In genomic region chr5:50575745-50576144, GRCh38 we compare ENCODE assay signal across 18 cellular contexts.
DNase-seq lines count a peak whose midpoint lies in the region; ATAC-seq, FAIRE-seq and TF ChIP-seq lines count a peak whose summit lies in the region.
"Had no signal": no experiment of that assay in that cellular context is flagged by ENCODE, and none has a peak within 500 bp of the region (broad histone marks: within the 10 kb centered on the region; RNA-seq: fewer than 3 reads in every experiment).

No MANE protein-coding gene starts in this region.

- H3K4me1 Mint-ChIP-seq in activated CD8-positive, alpha-beta memory T cell treated with anti-CD3 and anti-CD28 coated beads, Interleukin-2, amount 10 ng/mL, durations not matched to agents 7 days and 5 days: peaks cover 26% of the 10 kb centered on the region
- peaks cover 31% of the 10 kb centered on the region for H3K4me1 Mint-ChIP-seq in central memory CD8-positive, alpha-beta T cell
- H3K4me1 Mint-ChIP-seq in stimulated activated effector memory CD8-positive, alpha-beta T cell treated with anti-CD3 and anti-CD28 coated beads, Interleukin-12 subunit alpha, Interleukin-12 subunit beta, amount 100 ng/mL, for 72 hours: peaks cover 24% of the 10 kb centered on the region
- H3K4me1 Mint-ChIP-seq: GM23338 had no signal

- no peaks in the 10 kb centered on the region for H3K27me3 Mint-ChIP-seq in activated CD8-positive, alpha-beta memory T cell treated with anti-CD3 and anti-CD28 coated beads, Interleukin-2, amount 10 ng/mL, durations not matched to agents 7 days and 5 days
- H3K27me3 Mint-ChIP-seq in central memory CD8-positive, alpha-beta T cell: no peaks in the 10 kb centered on the region

- H3K27ac ChIP-seq in kidney (ENCODE audit: low read depth in 2 of 2, low read length in 2 of 2): no peak overlapping the region

- no peak for FAIRE-seq in kidney (lab: Jason Lieb, UNC)
- FAIRE-seq: A204.1 had no signal

- no peak for ATAC-seq in activated CD8-positive, alpha-beta memory T cell treated with anti-CD3 and anti-CD28 coated beads, Interleukin-2, amount 10 ng/mL, durations not matched to agents 7 days and 5 days
- peak; percentile 70 for ATAC-seq in HG02610 (IDR thresholded peaks at IDR 0.05; ENCODE audit: unreplicated experiment)
- ATAC-seq in central memory CD8-positive, alpha-beta T cell (replicated peaks; ENCODE audit: extremely low read depth, poor library complexity, severe bottlenecking): peak; percentile 89
- ATAC-seq in stimulated activated effector memory CD8-positive, alpha-beta T cell treated with anti-CD3 and anti-CD28 coated beads, Interleukin-12 subunit alpha, Interleukin-12 subunit beta, amount 100 ng/mL, for 72 hours: peak; percentile 75
- ATAC-seq: GM23338, HCT116, Panc1 had no signal

- no peaks in the 10 kb centered on the region for H3K4me1 ChIP-seq in kidney (ENCODE audit: control insufficient read depth in 1 of 2, insufficient read depth in 1 of 2, low read depth in 1 of 2, low read length in 2 of 2)

- no peak for TF ChIP-seq CTCF in kidney (IDR thresholded peaks at IDR 0.05; ENCODE audit: borderline replicate concordance, extremely low read depth, insufficient read depth)

- peak overlapping the region; percentile 24 for H3K27ac Mint-ChIP-seq in activated CD8-positive, alpha-beta memory T cell treated with anti-CD3 and anti-CD28 coated beads, Interleukin-2, amount 10 ng/mL, durations not matched to agents 7 days and 5 days
- H3K27ac Mint-ChIP-seq in central memory CD8-positive, alpha-beta T cell (ENCODE audit: low read depth): peak overlapping the region; percentile 86
- peak overlapping the region; percentile 15 for H3K27ac Mint-ChIP-seq in stimulated activated effector memory CD8-positive, alpha-beta T cell treated with anti-CD3 and anti-CD28 coated beads, Interleukin-12 subunit alpha, Interleukin-12 subunit beta, amount 100 ng/mL, for 72 hours
- H3K27ac Mint-ChIP-seq: GM23338 had no signal

- H3K4me3 ChIP-seq in kidney (ENCODE audit: low read length in 2 of 2): no peak overlapping the region
- H3K4me3 ChIP-seq: GM23338 had no signal

- CTCF ChIA-PET in activated CD8-positive, alpha-beta memory T cell treated with anti-CD3 and anti-CD28 coated beads, Interleukin-2, amount 10 ng/mL, durations not matched to agents 7 days and 5 days (lab: Charles Lee): no interaction called here

- no peaks in the 10 kb centered on the region for H3K9me3 Mint-ChIP-seq in activated CD8-positive, alpha-beta memory T cell treated with anti-CD3 and anti-CD28 coated beads, Interleukin-2, amount 10 ng/mL, durations not matched to agents 7 days and 5 days (ENCODE audit: low read depth)
- no peaks in the 10 kb centered on the region for H3K9me3 Mint-ChIP-seq in central memory CD8-positive, alpha-beta T cell
- H3K9me3 Mint-ChIP-seq in stimulated activated effector memory CD8-positive, alpha-beta T cell treated with anti-CD3 and anti-CD28 coated beads, Interleukin-12 subunit alpha, Interleukin-12 subunit beta, amount 100 ng/mL, for 72 hours: peaks cover 2% of the 10 kb centered on the region
- H3K9me3 Mint-ChIP-seq: GM23338 had no signal

- no peak for DNase-seq in activated CD8-positive, alpha-beta memory T cell treated with anti-CD3 and anti-CD28 coated beads, Interleukin-2, amount 10 ng/mL, durations not matched to agents 7 days and 5 days
- DNase-seq in activated CD8-positive, alpha-beta memory T cell treated with anti-CD3 and anti-CD28 coated beads for 24 hours: no peak
- no peak for DNase-seq in central memory CD8-positive, alpha-beta T cell (ENCODE audit: low spot score in 2 of 2)
- DNase-seq in stimulated activated effector memory CD8-positive, alpha-beta T cell treated with anti-CD3 and anti-CD28 coated beads, Interleukin-12 subunit alpha, Interleukin-12 subunit beta, amount 100 ng/mL, for 72 hours (ENCODE audit: low spot score in 2 of 2): no peak
- DNase-seq in COLO668 (lab: John Stamatoyannopoulos, UW; ENCODE audit: unreplicated experiment) (no peak), posterior vena cava (ENCODE audit: low spot score) (no peak), kidney (no peak)
- DNase-seq: KBM-7, NCI-H1092, NCI-H2081, NCI-H510A, NCI-H82 had no signal

- no peak overlapping the region for H3K9ac ChIP-seq in kidney (ENCODE audit: low read length in 2 of 2)

- H3K36me3 Mint-ChIP-seq in activated CD8-positive, alpha-beta memory T cell treated with anti-CD3 and anti-CD28 coated beads, Interleukin-2, amount 10 ng/mL, durations not matched to agents 7 days and 5 days: peaks cover 13% of the 10 kb centered on the region
- H3K36me3 Mint-ChIP-seq in central memory CD8-positive, alpha-beta T cell (ENCODE audit: insufficient read depth): no peaks in the 10 kb centered on the region
- no peaks in the 10 kb centered on the region for H3K36me3 Mint-ChIP-seq in stimulated activated effector memory CD8-positive, alpha-beta T cell treated with anti-CD3 and anti-CD28 coated beads, Interleukin-12 subunit alpha, Interleukin-12 subunit beta, amount 100 ng/mL, for 72 hours
- H3K36me3 Mint-ChIP-seq: CD14-positive monocyte had no signal

- intact Hi-C loops in posterior vena cava (cut with DNase I): no loop called here
- intact Hi-C loops in kidney (cut with DNase I): no loop called here

- H3K4me3 Mint-ChIP-seq in activated CD8-positive, alpha-beta memory T cell treated with anti-CD3 and anti-CD28 coated beads, Interleukin-2, amount 10 ng/mL, durations not matched to agents 7 days and 5 days: no peak overlapping the region
- H3K4me3 Mint-ChIP-seq in central memory CD8-positive, alpha-beta T cell: peak overlapping the region; percentile 53
- H3K4me3 Mint-ChIP-seq in stimulated activated effector memory CD8-positive, alpha-beta T cell treated with anti-CD3 and anti-CD28 coated beads, Interleukin-12 subunit alpha, Interleukin-12 subunit beta, amount 100 ng/mL, for 72 hours: peak overlapping the region; percentile 22
- H3K4me3 Mint-ChIP-seq: CD14-positive monocyte, GM23338 had no signal

- no peaks in the 10 kb centered on the region for H3K9me3 ChIP-seq in kidney (ENCODE audit: control insufficient read depth in 1 of 2, low read length in 2 of 2)

- H3K36me3 ChIP-seq in kidney (ENCODE audit: control insufficient read depth in 1 of 2, insufficient read depth in 2 of 2, low read length in 2 of 2): no peaks in the 10 kb centered on the region

Comparison
In these comparisons a context has a peak if more than half of its experiments do, and no peak if none do; other contexts are left out.
1. H3K27ac Mint-ChIP-seq: peak in every context shown above with its lines; median percentile 86 in central memory CD8-positive, alpha-beta T cell; 24 in activated CD8-positive, alpha-beta memory T cell treated with anti-CD3 and anti-CD28 coated beads, Interleukin-2, amount 10 ng/mL, durations not matched to agents 7 days and 5 days; 15 in stimulated activated effector memory CD8-positive, alpha-beta T cell treated with anti-CD3 and anti-CD28 coated beads, Interleukin-12 subunit alpha, Interleukin-12 subunit beta, amount 100 ng/mL, for 72 hours.